In genomic region chr4:108204518-108204917, GRCh38 we compare ENCODE assay signal across 15 cellular contexts. TPM values are rescaled to one million over a fixed set of nuclear protein-coding genes. Genes with fewer than 3 reads are reported as not detected.
"Had no signal": no experiment of that assay in that cellular context is flagged by ENCODE, and none has a peak within 500 bp of the region (broad histone marks: within the 10 kb centered on the region; RNA-seq: fewer than 3 reads in every experiment).

No MANE protein-coding gene starts in this region.

- H3K4me3 ChIP-seq: ascending aorta, gastroesophageal sphincter, stomach had no signal

- H3K36me3 Mint-ChIP-seq: activated CD8-positive, alpha-beta memory T cell treated with anti-CD3 and anti-CD28 coated beads, Interleukin-2, amount 10 ng/mL, durations not matched to agents 7 days and 5 days had no signal

- H3K4me1 ChIP-seq: ascending aorta, gastroesophageal sphincter, stomach had no signal

- H3K27ac Mint-ChIP-seq: activated CD8-positive, alpha-beta memory T cell treated with anti-CD3 and anti-CD28 coated beads, Interleukin-2, amount 10 ng/mL, durations not matched to agents 7 days and 5 days; nephron progenitor cell had no signal

- H3K4me3 Mint-ChIP-seq: activated CD8-positive, alpha-beta memory T cell treated with anti-CD3 and anti-CD28 coated beads, Interleukin-2, amount 10 ng/mL, durations not matched to agents 7 days and 5 days; nephron progenitor cell had no signal

- ATAC-seq: activated CD8-positive, alpha-beta memory T cell treated with anti-CD3 and anti-CD28 coated beads, Interleukin-2, amount 10 ng/mL, durations not matched to agents 7 days and 5 days; gastroesophageal sphincter; left ventricle myocardium superior had no signal

- DNase-seq: activated CD4-positive, alpha-beta T cell treated with anti-CD3 and anti-CD28 coated beads for 48 hours; activated CD8-positive, alpha-beta memory T cell treated with anti-CD3 and anti-CD28 coated beads, Interleukin-2, amount 10 ng/mL, durations not matched to agents 7 days and 5 days; caudate nucleus; cortex of kidney; effector CD8-positive, alpha-beta T cell; kidney; left ventricle myocardium superior; mesendoderm; nephron progenitor cell; stimulated activated CD4-positive, alpha-beta T cell treated with anti-CD3 and anti-CD28 coated beads, Interleukin-2, amount 100 ng/mL, for 48 hours; stomach; T-helper 9 cell had no signal

- H3K9me3 Mint-ChIP-seq: nephron progenitor cell had no signal

- H3K27ac ChIP-seq: ascending aorta, gastroesophageal sphincter, stomach, VCaP had no signal

- H3K27me3 ChIP-seq: ascending aorta, gastroesophageal sphincter had no signal

- H3K36me3 ChIP-seq: ascending aorta, gastroesophageal sphincter, stomach had no signal

- H3K9me3 ChIP-seq: ascending aorta, gastroesophageal sphincter, stomach had no signal

RNA-seq across cellular contexts. Expression of gene LEF1, which starts 35.8 kb away (rescaled TPM):
- total RNA-seq: ascending aorta had no signal
